In genomic region chr4:103887191-103887590, GRCh38 we compare ENCODE assay signal across 21 cellular contexts.
"Had no signal": no experiment of that assay in that cellular context is flagged by ENCODE, and none has a peak within 500 bp of the region (broad histone marks: within the 10 kb centered on the region; RNA-seq: fewer than 3 reads in every experiment).

No MANE protein-coding gene starts in this region.

- H3K4me1 ChIP-seq: esophagus muscularis mucosa, lower lobe of right lung, pancreas, tibial artery had no signal

- H3K9me3 ChIP-seq: esophagus muscularis mucosa, lower lobe of right lung, mucosa of descending colon, pancreas, tibial artery had no signal

- H3K27ac ChIP-seq: cardiac muscle cell, esophagus muscularis mucosa, lower lobe of right lung, pancreas, skin epidermis, tibial artery had no signal

- DNase-seq: activated CD4-positive, alpha-beta memory T cell treated with anti-CD3 and anti-CD28 coated beads, Interleukin-2, amount 10 ng/mL, durations not matched to agents 7 days and 5 days; activated CD4-positive, alpha-beta T cell treated with anti-CD3 and anti-CD28 coated beads, Interleukin-2, amount 10 ng/mL, durations not matched to agents 24 days and 14 days; activated effector memory CD4-positive, alpha-beta T cell treated with Interleukin-2 at 50 U/mL for 16 hours; activated naive CD4-positive, alpha-beta T cell treated with anti-CD3 and anti-CD28 coated beads for 36 hours; activated naive CD8-positive, alpha-beta T cell treated with anti-CD3 and anti-CD28 coated beads, Interleukin-2, amount 10 ng/mL, durations not matched to agents 7 days and 5 days; activated T-cell treated with anti-CD3 and anti-CD28 coated beads, Interleukin-2, amount 50 U/mL, for 72 hours; amniotic stem cell; effector memory CD8-positive, alpha-beta T cell; lower lobe of right lung; mesendoderm; mucosa of descending colon; nephron progenitor cell; pancreas; right cardiac atrium; stimulated activated CD4-positive, alpha-beta T cell treated with anti-CD3 and anti-CD28 coated beads, Interleukin-2, amount 100 ng/mL, for 24 hours; stimulated activated naive CD8-positive, alpha-beta T cell treated with anti-CD3 and anti-CD28 coated beads, Interleukin-15, amount 100 ng/mL, for 72 hours; tibial artery had no signal

- H3K4me3 ChIP-seq: cardiac muscle cell, esophagus muscularis mucosa, lower lobe of right lung, mucosa of descending colon, pancreas, skin epidermis, tibial artery had no signal

- H3K27me3 ChIP-seq: cardiac muscle cell, esophagus muscularis mucosa, pancreas, tibial artery had no signal

- H3K36me3 ChIP-seq: cardiac muscle cell, esophagus muscularis mucosa, lower lobe of right lung, pancreas, tibial artery had no signal

- ATAC-seq: activated T-cell treated with anti-CD3 and anti-CD28 coated beads, Interleukin-2, amount 50 U/mL, for 72 hours; effector memory CD8-positive, alpha-beta T cell; lower lobe of right lung; mucosa of descending colon; pancreas; right cardiac atrium; stimulated activated effector memory CD8-positive, alpha-beta T cell treated with anti-CD3 and anti-CD28 coated beads, Interleukin-12 subunit alpha, Interleukin-12 subunit beta, amount 100 ng/mL, for 72 hours; stimulated activated naive CD8-positive, alpha-beta T cell treated with anti-CD3 and anti-CD28 coated beads, Interleukin-15, amount 100 ng/mL, for 72 hours had no signal
